In genomic region chr5:176677209-176677931, GRCh38 we compare ENCODE assay signal across 23 cellular contexts. TPM values are rescaled to one million over a fixed set of nuclear protein-coding genes. Genes with fewer than 3 reads are reported as not detected.
A peak's percentile ranks its signal among the peaks of the same experiment; 100 is the strongest.
DNase-seq lines count a peak whose midpoint lies in the region; ATAC-seq and TF ChIP-seq lines count a peak whose summit lies in the region.
"Had no signal": no experiment of that assay in that cellular context is flagged by ENCODE, and none has a peak within 500 bp of the region (broad histone marks: within the 10 kb centered on the region; RNA-seq: fewer than 3 reads in every experiment).

No MANE protein-coding gene starts in this region.

- no peak overlapping the region for H3K4me2 ChIP-seq in osteoblast (ENCODE audit: insufficient read depth, low read length)

- no peak overlapping the region for H2AFZ ChIP-seq in osteoblast (ENCODE audit: low read length)

- no peaks in the 10 kb centered on the region for H3K36me3 ChIP-seq in osteoblast (ENCODE audit: insufficient read depth, low read length)
- H3K36me3 ChIP-seq: cardiac muscle cell had no signal

- no peak for TF ChIP-seq CTCF in osteoblast (IDR thresholded peaks at IDR 0.05; ENCODE audit: extremely low read depth, low read depth, low read length)

- ATAC-seq in left cardiac atrium (peak; percentile 65 to 83), GM18517 (IDR thresholded peaks at IDR 0.05; ENCODE audit: unreplicated experiment) (no peak), HG02852 (IDR thresholded peaks at IDR 0.05; ENCODE audit: unreplicated experiment) (no peak)
- ATAC-seq: activated CD8-positive, alpha-beta memory T cell treated with anti-CD3 and anti-CD28 coated beads, Interleukin-2, amount 10 ng/mL, durations not matched to agents 7 days and 5 days; CD8-positive, alpha-beta T cell had no signal

- no peaks in the 10 kb centered on the region for H4K20me1 ChIP-seq in osteoblast (ENCODE audit: insufficient read depth, low read length)

- H3K27me3 ChIP-seq in osteoblast (ENCODE audit: insufficient read depth, low read length): peaks cover 41% of the 10 kb centered on the region
- H3K27me3 ChIP-seq: testis had no signal

- DNase-seq in G401 (ENCODE audit: low spot score): peak; percentile 95
- peak; percentile 52 for DNase-seq in NCI-H1694 treated with DMSO at 0.1 percent for 48 hours (lab: John Stamatoyannopoulos, UW)
- peak; percentile 54 for DNase-seq in left cardiac atrium
- DNase-seq in osteoblast (ENCODE audit: insufficient read length, low spot score, missing footprints): peak; percentile 85
- DNase-seq in OCI-M1 (lab: John Stamatoyannopoulos, UW): no peak
- DNase-seq: activated CD4-positive, alpha-beta T cell treated with anti-CD3 and anti-CD28 coated beads for 48 hours; activated CD8-positive, alpha-beta memory T cell treated with anti-CD3 and anti-CD28 coated beads, Interleukin-2, amount 10 ng/mL, durations not matched to agents 7 days and 5 days; activated naive CD4-positive, alpha-beta T cell treated with anti-CD3 and anti-CD28 coated beads, Interleukin-2, amount 50 U/mL, for 16 hours; CD8-positive, alpha-beta T cell; dermis blood vessel endothelial cell; DMS153; NCI-H1930; NCI-H82; testis had no signal

- H3K4me3 ChIP-seq in osteoblast (ENCODE audit: insufficient read depth, low read length): no peak overlapping the region
- H3K4me3 ChIP-seq: cardiac muscle cell, testis had no signal

- intact Hi-C loops in left cardiac atrium (cut with DNase I): loop anchor here in 1 of 2 donors (1.0 kb wide), 1 partner anchor 18 kb away; no protein-coding TSS in a partner anchor

- peaks cover 10% of the 10 kb centered on the region for H3K4me1 ChIP-seq in osteoblast (ENCODE audit: insufficient read depth, low read length)
- H3K4me1 ChIP-seq: testis had no signal

- H3K79me2 ChIP-seq in osteoblast (ENCODE audit: insufficient read depth, low read length): no peaks in the 10 kb centered on the region

- in situ Hi-C loops in G401 (cut with HindIII; ENCODE audit: low sequenced_read_pairs): no loop called here

- H3K27ac ChIP-seq in osteoblast (ENCODE audit: low read depth, low read length): no peak overlapping the region
- H3K27ac ChIP-seq: cardiac muscle cell, testis, VCaP had no signal

- no peaks in the 10 kb centered on the region for H3K9me3 ChIP-seq in osteoblast (ENCODE audit: low read depth, low read length)
- H3K9me3 ChIP-seq: testis had no signal

RNA-seq across cellular contexts. Expression of gene TSPAN17, which starts 30.1 kb away (rescaled TPM):
- 91.3 and 96.3 TPM in 2 replicates for total RNA-seq in G401 (2014; rRNA removed; shearing (Covaris generic))
- 10 to 100 TPM; 21.2 to 25.6 TPM for total RNA-seq in left cardiac atrium
- 26.1 and 33.6 TPM in 2 replicates for total RNA-seq in osteoblast

RNA-seq across cellular contexts. Expression of gene EIF4E1B, which starts 46.9 kb away (rescaled TPM):
- not detected in 2 replicates for total RNA-seq in G401 (2014; rRNA removed; shearing (Covaris generic))
- total RNA-seq in left cardiac atrium: not detected
- total RNA-seq in osteoblast: not detected in 2 replicates
- total RNA-seq: activated CD8-positive, alpha-beta memory T cell treated with anti-CD3 and anti-CD28 coated beads, Interleukin-2, amount 10 ng/mL, durations not matched to agents 7 days and 5 days; cardiac muscle cell; CD8-positive, alpha-beta T cell; dermis blood vessel endothelial cell; fibroblast of lung; HT1080; lung microvascular endothelial cell; omental fat pad; renal cortical epithelial cell had no signal

RNA-seq across cellular contexts. Expression of gene SNCB, which starts 47.0 kb away (rescaled TPM):
- 0.49 and 1.7 TPM in 2 replicates for total RNA-seq in G401 (2014; rRNA removed; shearing (Covaris generic))
- total RNA-seq in left cardiac atrium (1 to 10 TPM in 1 of 2 donors, under 1 TPM in 1; 0.74 to 1.3 TPM), osteoblast (not detected in 2 replicates)
- total RNA-seq: activated CD8-positive, alpha-beta memory T cell treated with anti-CD3 and anti-CD28 coated beads, Interleukin-2, amount 10 ng/mL, durations not matched to agents 7 days and 5 days; CD8-positive, alpha-beta T cell; omental fat pad; renal cortical epithelial cell had no signal

Comparison
In these comparisons a context has a peak if more than half of its experiments do, and no peak if none do; other contexts are left out.
1. ATAC-seq: peak in left cardiac atrium (2 of 2); none in GM18517 (single experiment) and HG02852 (single experiment).